In genomic region chr3:117885046-117885445, GRCh38 we compare ENCODE assay signal across 17 cellular contexts.
DNase-seq lines count a peak whose midpoint lies in the region; ATAC-seq, FAIRE-seq and TF ChIP-seq lines count a peak whose summit lies in the region.
"Had no signal": no experiment of that assay in that cellular context is flagged by ENCODE, and none has a peak within 500 bp of the region (broad histone marks: within the 10 kb centered on the region; RNA-seq: fewer than 3 reads in every experiment).

No MANE protein-coding gene starts in this region.

- CTCF ChIA-PET in endothelial cell of umbilical vein (lab: Charles Lee), result no interaction called here
- CTCF ChIA-PET in GM10248 (lab: Yijun Ruan, JAX), result no interaction called here
- CTCF ChIA-PET in T-cell (lab: Charles Lee), result no interaction called here

- DNase-seq in Daoy (ENCODE audit: low read depth) (peak; percentile 17), H4 (ENCODE audit: low spot score) (peak; percentile 34), NCI-H1417 (lab: John Stamatoyannopoulos, UW) (peak; percentile 17 to 78 (median 38)), endothelial cell of umbilical vein (ENCODE audit: low read depth, low spot score) (peak; percentile 72), GM10248 (ENCODE audit: extremely low spot score) (no peak), NCI-H2107 treated with DMSO at 0.1 percent for 48 hours (lab: John Stamatoyannopoulos, UW; ENCODE audit: unreplicated experiment) (no peak), T-cell (no peak), putamen (ENCODE audit: low spot score) (no peak)
- DNase-seq: amygdala; CD4-positive, alpha-beta T cell; hypothalamus; midbrain; PC-9; upper lobe of left lung had no signal

- H3K27ac Mint-ChIP-seq in T-cell, result no peak overlapping the region
- H3K27ac Mint-ChIP-seq: CD4-positive, alpha-beta T cell had no signal

- POLR2A ChIA-PET in endothelial cell of umbilical vein (lab: Charles Lee) (no interaction called here), GM10248 (lab: Yijun Ruan, JAX) (no interaction called here), T-cell (lab: Charles Lee) (no interaction called here)

- no peak for ATAC-seq in T-cell (replicated peaks in 1 of 4)

- no peaks in the 10 kb centered on the region for H4K20me1 ChIP-seq in endothelial cell of umbilical vein (replicated peaks; ENCODE audit: control insufficient read depth, extremely low read depth, insufficient read depth, low read length)

- H3K36me3 Mint-ChIP-seq in T-cell, result no peaks in the 10 kb centered on the region

- H3K9me3 ChIP-seq in endothelial cell of umbilical vein (replicated peaks; ENCODE audit: control insufficient read depth, insufficient read depth, low read length), result no peaks in the 10 kb centered on the region
- H3K9me3 ChIP-seq: upper lobe of left lung had no signal

- peaks cover 14% of the 10 kb centered on the region for H3K4me1 ChIP-seq in endothelial cell of umbilical vein (ENCODE audit: control insufficient read depth, extremely low read depth, insufficient read depth, low read length)
- H3K4me1 ChIP-seq: upper lobe of left lung had no signal

- peak overlapping the region; percentile 59 for H3K4me2 ChIP-seq in endothelial cell of umbilical vein (ENCODE audit: insufficient read depth, low read length)
- H3K4me2 ChIP-seq: KMS-11, PC-9 had no signal

- peaks cover 9 to 13% (median 11%) of the 10 kb centered on the region in 3 donors for H3K9me3 Mint-ChIP-seq in T-cell

- intact Hi-C loops in endothelial cell of umbilical vein (cut with micrococcal nuclease), result loop anchor here (1.0 to 5.0 kb wide), 2 partner anchors 8 to 112 kb away; no protein-coding TSS in a partner anchor

- BruUV-seq in endothelial cell of umbilical vein (replicated peaks; lab: Mats Ljungman, UMichigan), result no TSS peak

- H3K79me2 ChIP-seq in endothelial cell of umbilical vein (ENCODE audit: control insufficient read depth, insufficient read depth, low read length), result no peaks in the 10 kb centered on the region

- no peak overlapping the region for H3K27ac ChIP-seq in endothelial cell of umbilical vein (ENCODE audit: insufficient read depth, low read depth, low read length)
- H3K27ac ChIP-seq: KMS-11, PC-9, upper lobe of left lung had no signal

- no peak for TF ChIP-seq POLR2A in endothelial cell of umbilical vein (IDR thresholded peaks at IDR 0.05; ENCODE audit: low read depth, low read length)

- no peaks in the 10 kb centered on the region for H3K36me3 ChIP-seq in endothelial cell of umbilical vein (ENCODE audit: control insufficient read depth in 2 of 2, extremely low read depth in 1 of 2, insufficient read depth in 2 of 2, low read length in 2 of 2)
- H3K36me3 ChIP-seq: upper lobe of left lung had no signal

- no peaks in the 10 kb centered on the region for H3K27me3 ChIP-seq in endothelial cell of umbilical vein (ENCODE audit: control insufficient read depth in 2 of 2, insufficient read depth in 2 of 2, low read length in 2 of 2)
- H3K27me3 ChIP-seq: upper lobe of left lung had no signal

- no peak for TF ChIP-seq CTCF in endothelial cell of umbilical vein (IDR thresholded peaks at IDR 0.05; ENCODE audit: extremely low read depth in 1 of 2, insufficient read depth in 1 of 2, low read depth in 1 of 2, low read length in 2 of 2)
- TF ChIP-seq CTCF in GM10248 (IDR thresholded peaks at IDR 0.05; ENCODE audit: control extremely low read depth, extremely low read depth, low read depth, missing control alignments), result no peak

- no peak overlapping the region for H3K4me3 ChIP-seq in endothelial cell of umbilical vein (replicated peaks in 1 of 3; ENCODE audit: insufficient read depth in 1 of 3, low read depth in 1 of 3, low read length in 3 of 3)
- H3K4me3 ChIP-seq: PC-9, upper lobe of left lung had no signal

- FAIRE-seq in endothelial cell of umbilical vein (lab: Jason Lieb, UNC), result peak; percentile 72
- FAIRE-seq: endometrium, TTC549 had no signal

- peak overlapping the region; percentile 11 for H2AFZ ChIP-seq in endothelial cell of umbilical vein (ENCODE audit: low read depth, low read length)
- H2AFZ ChIP-seq: PC-9 had no signal

- H3K4me3 Mint-ChIP-seq in T-cell, result no peak overlapping the region
- H3K4me3 Mint-ChIP-seq: CD4-positive, alpha-beta T cell had no signal

- H3K9me1 ChIP-seq in endothelial cell of umbilical vein (replicated peaks; ENCODE audit: control insufficient read depth, extremely low read depth, insufficient read depth, low read length), result no peaks in the 10 kb centered on the region

- dilution Hi-C loops in endothelial cell of umbilical vein (cut with MboI; ENCODE audit: extremely low pct_ligation_motif_present, low sequenced_read_pairs), result no loop called here

- H3K9ac ChIP-seq in endothelial cell of umbilical vein (replicated peaks; ENCODE audit: extremely low read depth, insufficient read depth, low read length), result no peak overlapping the region
- H3K9ac ChIP-seq: KMS-11 had no signal

- H3K4me1 Mint-ChIP-seq in T-cell, result no peaks in the 10 kb centered on the region

- no peaks in the 10 kb centered on the region for H3K27me3 Mint-ChIP-seq in T-cell
- H3K27me3 Mint-ChIP-seq: CD4-positive, alpha-beta T cell had no signal

TF ChIP-seq in endothelial cell of umbilical vein, 7 proteins besides CTCF, POLR2A, EP300 and RAD21:
- no peak for TF ChIP-seq MAX (IDR thresholded peaks at IDR 0.05; ENCODE audit: insufficient read depth, insufficient read length)
- peak; percentile 16 for TF ChIP-seq JUN (IDR thresholded peaks at IDR 0.05; ENCODE audit: borderline replicate concordance, insufficient read depth, insufficient read length, low read depth)
- TF ChIP-seq EZH2 (IDR thresholded peaks at IDR 0.05; ENCODE audit: borderline replicate concordance, low read depth, low read length, severe bottlenecking), result no peak
- no peak for TF ChIP-seq POLR2AphosphoS5 (IDR thresholded peaks at IDR 0.05; ENCODE audit: insufficient read depth, low read depth, low read length)
- TF ChIP-seq FOS (IDR thresholded peaks at IDR 0.05; ENCODE audit: borderline replicate concordance, insufficient read depth, low read length), result peak; percentile 59
- TF ChIP-seq GATA2 (IDR thresholded peaks at IDR 0.05; ENCODE audit: insufficient read depth, insufficient read length, low read depth, low read length), result peak; percentile 21
- TF ChIP-seq MYC (IDR thresholded peaks at IDR 0.05; ENCODE audit: low read depth, low read length), result no peak
TF ChIP-seq in endothelial cell of umbilical vein: peak in this region for 3.

Comparison
In these comparisons a context has a peak if more than half of its experiments do, and no peak if none do; other contexts are left out.
1. DNase-seq: peak in Daoy (single experiment), H4 (single experiment), NCI-H1417 (3 of 3) and endothelial cell of umbilical vein (single experiment); none in GM10248 (single experiment), NCI-H2107 treated with DMSO at 0.1 percent for 48 hours (single experiment), T-cell (0 of 34) and putamen (single experiment).